Comparison of ENCODE assay signal across 20 cellular contexts in the genomic region with DNA sequence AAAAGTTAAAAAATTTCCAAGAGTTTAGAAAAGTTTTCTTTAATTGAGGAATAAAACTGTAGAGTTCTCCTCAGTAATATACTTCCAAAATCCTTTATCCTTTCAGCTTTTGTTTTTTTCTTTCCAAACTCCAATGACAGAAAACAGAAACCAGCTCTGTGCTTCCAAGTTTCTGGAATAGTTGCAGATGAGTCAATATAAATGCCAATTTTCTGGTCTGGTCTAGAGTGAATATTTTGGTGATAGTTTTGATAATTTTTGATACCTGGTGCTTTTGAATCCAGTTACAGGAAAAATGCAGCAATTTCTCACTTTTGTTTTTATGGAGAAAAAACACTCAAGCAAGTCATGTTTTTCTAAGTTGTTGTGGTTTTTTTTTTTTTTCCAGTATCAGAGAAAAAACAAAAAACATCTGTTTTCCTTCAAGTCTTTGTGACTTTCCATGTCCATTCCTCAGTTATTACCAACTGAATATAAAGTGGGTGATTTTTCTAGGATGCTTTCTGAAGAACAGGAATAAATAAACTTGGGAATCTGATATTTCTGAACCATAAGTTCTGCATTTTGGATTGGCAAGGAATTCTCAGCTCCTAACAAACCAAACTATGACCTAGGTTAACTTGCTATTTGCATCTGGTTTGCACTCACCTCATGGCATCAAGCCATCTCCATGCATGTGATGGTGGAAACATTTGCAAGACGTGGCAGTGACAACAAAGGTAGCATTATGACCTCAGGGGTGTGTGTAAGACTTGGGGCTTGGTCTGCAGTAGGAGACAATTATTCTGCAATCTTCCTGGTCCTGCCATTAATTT.
"Had no signal": no experiment of that assay in that cellular context is flagged by ENCODE, and none has a peak within 500 bp of the region (broad histone marks: within the 10 kb centered on the region; RNA-seq: fewer than 3 reads in every experiment).

No MANE protein-coding gene starts in this region.

- H3K4me3 ChIP-seq: adrenal gland, left ventricle myocardium inferior, thyroid gland had no signal

- H3K9ac ChIP-seq: parathyroid adenoma had no signal

- H3K4me1 ChIP-seq: adrenal gland, left ventricle myocardium inferior, parathyroid adenoma, thyroid gland had no signal

- DNase-seq: activated CD4-positive, alpha-beta T cell treated with anti-CD3 and anti-CD28 coated beads for 1 hour; activated CD4-positive, alpha-beta T cell treated with anti-CD3 and anti-CD28 coated beads, Interleukin-2, amount 50 U/mL, for 48 hours; activated CD8-positive, alpha-beta memory T cell treated with anti-CD3 and anti-CD28 coated beads, Interleukin-2, amount 10 ng/mL, durations not matched to agents 7 days and 5 days; activated naive CD4-positive, alpha-beta T cell treated with anti-CD3 and anti-CD28 coated beads, Interleukin-2, amount 50 U/mL, for 16 hours; activated T-cell treated with anti-CD3 and anti-CD28 coated beads, Interleukin-2, amount 50 U/mL, for 1 hour; adrenal gland; cortex of kidney; effector memory CD4-positive, alpha-beta T cell; hypothalamus; kidney; left ventricle myocardium inferior; natural killer cell; stimulated activated CD4-positive, alpha-beta T cell treated with anti-CD3 and anti-CD28 coated beads, Interleukin-2, amount 100 ng/mL, for 48 hours; T-helper 1 cell; T1000; thyroid gland had no signal

- H2AFZ ChIP-seq: parathyroid adenoma had no signal

- ATAC-seq: activated CD8-positive, alpha-beta memory T cell treated with anti-CD3 and anti-CD28 coated beads, Interleukin-2, amount 10 ng/mL, durations not matched to agents 7 days and 5 days; natural killer cell; stimulated activated memory B cell treated with anti-CD40 and anti-IgM and Interleukin-4, amounts not matched to agents 10 μg/mL and 1 μg/mL and 100 μg/mL, for 72 hours had no signal

- H3K9me3 ChIP-seq: adrenal gland, left ventricle myocardium inferior, neutrophil, thyroid gland had no signal

- H3K27me3 ChIP-seq: adrenal gland, neutrophil, thyroid gland had no signal

- H3K27ac ChIP-seq: adrenal gland, left ventricle myocardium inferior, neutrophil, parathyroid adenoma, thyroid gland, VCaP had no signal

- H3K79me2 ChIP-seq: parathyroid adenoma had no signal

- H3K36me3 ChIP-seq: adrenal gland, left ventricle myocardium inferior, neutrophil, thyroid gland had no signal
